30 cellular contexts compared by ENCODE assay signal in the genomic region with DNA sequence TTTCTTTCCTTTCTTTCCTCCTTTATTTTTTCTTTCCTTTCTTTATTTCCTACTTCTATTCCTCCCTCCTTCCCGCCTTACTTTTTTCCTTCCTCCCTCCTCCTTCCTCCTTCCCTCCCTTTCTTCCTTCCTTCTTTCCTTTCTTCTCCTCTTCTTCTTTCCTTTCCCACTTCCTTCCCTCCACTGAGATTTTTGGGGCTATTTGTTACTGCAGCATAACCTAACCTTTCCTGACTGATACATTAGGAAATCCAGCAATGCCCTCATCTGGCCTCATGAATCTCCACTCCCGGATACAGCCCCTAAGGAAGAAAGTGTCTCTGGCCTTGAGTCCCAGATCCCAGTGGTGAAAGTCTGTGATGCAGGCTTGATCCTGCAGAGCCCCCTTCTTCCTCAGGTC. TPM values are rescaled to one million over a fixed set of nuclear protein-coding genes. Genes with fewer than 3 reads are reported as not detected.
"Had no signal": no experiment of that assay in that cellular context is flagged by ENCODE, and none has a peak within 500 bp of the region (broad histone marks: within the 10 kb centered on the region; RNA-seq: fewer than 3 reads in every experiment).

No MANE protein-coding gene starts in this region.

- ATAC-seq: naive thymus-derived CD4-positive, alpha-beta T cell; natural killer cell; pancreas; psoas muscle; right cardiac atrium; sciatic nerve; stimulated activated memory B cell treated with anti-CD40 and anti-IgM and Interleukin-4, amounts not matched to agents 10 μg/mL and 1 μg/mL and 100 μg/mL, for 72 hours; stimulated activated naive CD8-positive, alpha-beta T cell treated with anti-CD3 and anti-CD28 coated beads, Interleukin-15, amount 100 ng/mL, for 72 hours; stimulated activated naive CD8-positive, alpha-beta T cell treated with anti-CD3 and anti-CD28 coated beads, Interleukin-15, Interleukin-2, amounts not matched to agents 100 U/mL and 50 U/mL, for 24 hours; upper lobe of right lung had no signal

- H3K27ac Mint-ChIP-seq: naive thymus-derived CD4-positive, alpha-beta T cell; natural killer cell; nephron; stimulated activated memory B cell treated with anti-CD40 and anti-IgM and Interleukin-4, amounts not matched to agents 10 μg/mL and 1 μg/mL and 100 μg/mL, for 72 hours; stimulated activated naive CD8-positive, alpha-beta T cell treated with anti-CD3 and anti-CD28 coated beads, Interleukin-15, amount 100 ng/mL, for 72 hours; type B pancreatic cell had no signal

- H3K9me3 ChIP-seq: neutrophil, pancreas, suprapubic skin, testis, upper lobe of right lung had no signal

- H3K4me1 ChIP-seq: pancreas, psoas muscle, spleen, suprapubic skin, testis, tibial artery, transverse colon, upper lobe of right lung, vagina had no signal

- H3K36me3 Mint-ChIP-seq: natural killer cell; stimulated activated memory B cell treated with anti-CD40 and anti-IgM and Interleukin-4, amounts not matched to agents 10 μg/mL and 1 μg/mL and 100 μg/mL, for 72 hours; type B pancreatic cell had no signal

- H3K36me3 ChIP-seq: neutrophil, pancreas, spleen, suprapubic skin, tibial artery, transverse colon, upper lobe of right lung, vagina had no signal

- H3K4me3 ChIP-seq: pancreas, psoas muscle, skin epidermis, smooth muscle cell, spleen, suprapubic skin, testis, tibial artery, transverse colon, upper lobe of right lung, vagina had no signal

- H3K4me3 Mint-ChIP-seq: naive thymus-derived CD4-positive, alpha-beta T cell; natural killer cell; nephron; stimulated activated memory B cell treated with anti-CD40 and anti-IgM and Interleukin-4, amounts not matched to agents 10 μg/mL and 1 μg/mL and 100 μg/mL, for 72 hours; stimulated activated naive CD8-positive, alpha-beta T cell treated with anti-CD3 and anti-CD28 coated beads, Interleukin-15, amount 100 ng/mL, for 72 hours; type B pancreatic cell had no signal

- H3K27ac ChIP-seq: neutrophil, pancreas, psoas muscle, skin epidermis, spleen, suprapubic skin, testis, tibial artery, transverse colon, upper lobe of right lung, vagina had no signal

- FAIRE-seq: pancreas had no signal

- H3K27me3 ChIP-seq: pancreas, suprapubic skin, testis, transverse colon, upper lobe of right lung, vagina had no signal

- DNase-seq: naive thymus-derived CD4-positive, alpha-beta T cell; natural killer cell; nucleus accumbens; pancreas; psoas muscle; right cardiac atrium; spleen; stimulated activated CD4-positive, alpha-beta T cell treated with anti-CD3 and anti-CD28 coated beads, Interleukin-12 subunit alpha, Interleukin-12 subunit beta, amount 100 ng/mL, for 4 hours; stimulated activated CD4-positive, alpha-beta T cell treated with anti-CD3 and anti-CD28 coated beads, Interleukin-1b, Interleukin-23, amount 100 ng/mL, for 48 hours; stimulated activated CD4-positive, alpha-beta T cell treated with anti-CD3 and anti-CD28 coated beads, Interleukin-4, amount 100 ng/mL, for 1 hour; stimulated activated CD4-positive, alpha-beta T cell treated with anti-CD3 and anti-CD28 coated beads, Interleukin-4, amount 100 ng/mL, for 4 hours; stimulated activated CD8-positive, alpha-beta memory T cell treated with anti-CD3 and anti-CD28 coated beads, Interleukin-4, amount 100 ng/mL, for 48 hours; stimulated activated naive CD4-positive, alpha-beta T cell; stimulated activated naive CD8-positive, alpha-beta T cell treated with anti-CD3 and anti-CD28 coated beads, Interleukin-15, amount 100 ng/mL, for 72 hours; stimulated activated naive CD8-positive, alpha-beta T cell treated with anti-CD3 and anti-CD28 coated beads, Interleukin-15, Interleukin-2, amounts not matched to agents 100 U/mL and 50 U/mL, for 24 hours; substantia nigra; testis; tibial artery; transverse colon; upper lobe of right lung had no signal

- H3K4me2 ChIP-seq: smooth muscle cell had no signal

- H3K9me3 Mint-ChIP-seq: type B pancreatic cell had no signal

- H3K4me1 Mint-ChIP-seq: nephron; stimulated activated memory B cell treated with anti-CD40 and anti-IgM and Interleukin-4, amounts not matched to agents 10 μg/mL and 1 μg/mL and 100 μg/mL, for 72 hours; stimulated activated naive CD8-positive, alpha-beta T cell treated with anti-CD3 and anti-CD28 coated beads, Interleukin-15, amount 100 ng/mL, for 72 hours had no signal

RNA-seq across cellular contexts. Expression of gene BAIAP2L1, which starts 38.6 kb away (rescaled TPM):
- total RNA-seq: natural killer cell had no signal
- polyA plus RNA-seq: neural cell had no signal
